ENCODE assay signal across 1 cellular context in the genomic region with DNA sequence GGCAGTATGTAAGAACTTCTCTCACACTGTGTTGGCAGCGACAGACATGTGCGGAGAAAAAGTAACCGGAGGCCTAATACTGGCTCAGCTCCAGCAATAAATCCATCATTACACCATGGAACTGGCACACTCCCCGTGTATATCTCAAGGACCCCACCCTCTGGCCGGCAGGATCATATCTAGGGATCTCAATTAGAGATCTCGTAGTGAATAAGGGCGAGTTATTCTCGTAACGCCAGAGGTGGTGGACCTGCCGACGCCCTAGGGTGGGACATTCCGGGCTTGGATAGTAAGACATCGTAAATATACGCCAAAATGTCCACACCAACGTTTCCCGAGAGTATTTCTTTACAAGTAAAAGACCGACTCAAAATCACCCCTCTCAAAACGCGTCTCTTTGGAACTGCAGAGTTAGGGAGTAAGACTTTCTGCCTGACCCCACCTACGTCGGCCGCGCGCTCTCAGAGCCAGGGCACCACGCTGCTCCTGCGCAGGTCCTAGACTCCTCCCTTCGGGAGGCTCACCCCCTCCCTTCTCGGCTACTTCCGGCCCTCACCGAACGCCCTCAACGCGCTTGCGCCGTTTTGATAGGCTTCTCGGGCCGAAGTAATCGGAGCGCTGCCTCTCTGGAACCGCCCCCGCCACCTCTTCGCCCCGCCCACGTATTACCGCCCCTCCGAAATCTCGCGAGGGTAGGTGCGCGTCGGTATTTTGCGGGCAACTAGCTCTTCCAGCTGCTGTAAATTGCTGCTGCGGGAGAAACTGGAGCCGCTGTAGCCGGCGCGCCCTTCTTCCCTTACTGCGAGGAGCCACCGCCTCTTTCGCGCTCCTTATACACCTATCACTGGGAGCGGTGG.
A peak's percentile ranks its signal among the peaks of the same experiment; 100 is the strongest.
TF ChIP-seq lines count a peak whose summit lies in the region.

A gene with protein sequence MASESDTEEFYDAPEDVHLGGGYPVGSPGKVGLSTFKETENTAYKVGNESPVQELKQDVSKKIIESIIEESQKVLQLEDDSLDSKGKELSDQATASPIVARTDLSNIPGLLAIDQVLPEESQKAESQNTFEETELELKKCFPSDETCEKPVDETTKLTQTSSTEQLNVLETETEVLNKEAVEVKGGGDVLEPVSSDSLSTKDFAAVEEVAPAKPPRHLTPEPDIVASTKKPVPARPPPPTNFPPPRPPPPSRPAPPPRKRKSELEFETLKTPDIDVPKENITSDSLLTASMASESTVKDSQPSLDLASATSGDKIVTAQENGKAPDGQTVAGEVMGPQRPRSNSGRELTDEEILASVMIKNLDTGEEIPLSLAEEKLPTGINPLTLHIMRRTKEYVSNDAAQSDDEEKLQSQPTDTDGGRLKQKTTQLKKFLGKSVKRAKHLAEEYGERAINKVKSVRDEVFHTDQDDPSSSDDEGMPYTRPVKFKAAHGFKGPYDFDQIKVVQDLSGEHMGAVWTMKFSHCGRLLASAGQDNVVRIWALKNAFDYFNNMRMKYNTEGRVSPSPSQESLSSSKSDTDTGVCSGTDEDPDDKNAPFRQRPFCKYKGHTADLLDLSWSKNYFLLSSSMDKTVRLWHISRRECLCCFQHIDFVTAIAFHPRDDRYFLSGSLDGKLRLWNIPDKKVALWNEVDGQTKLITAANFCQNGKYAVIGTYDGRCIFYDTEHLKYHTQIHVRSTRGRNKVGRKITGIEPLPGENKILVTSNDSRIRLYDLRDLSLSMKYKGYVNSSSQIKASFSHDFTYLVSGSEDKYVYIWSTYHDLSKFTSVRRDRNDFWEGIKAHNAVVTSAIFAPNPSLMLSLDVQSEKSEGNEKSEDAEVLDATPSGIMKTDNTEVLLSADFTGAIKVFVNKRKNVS (plus strand): TSS at position 706 of the 857 bp plus-strand sequence. CDS start 398 bp downstream, outside the sequence.

TF ChIP-seq in H1, 55 proteins besides CTCF, POLR2A, EP300 and RAD21 (continues in another document):
- no peak for TF ChIP-seq CEBPB (IDR thresholded peaks at IDR 0.05; ENCODE audit: low read depth, low read length)
- no peak for TF ChIP-seq KDM4A (IDR thresholded peaks at IDR 0.05; ENCODE audit: low read depth, low read length, severe bottlenecking)
- TF ChIP-seq MAFK (IDR thresholded peaks at IDR 0.05; ENCODE audit: low read depth, low read length) = no peak
- no peak for TF ChIP-seq SAP30 (IDR thresholded peaks at IDR 0.05; ENCODE audit: insufficient read depth, insufficient replicate concordance, low read length)
- TF ChIP-seq, protein P1, sequence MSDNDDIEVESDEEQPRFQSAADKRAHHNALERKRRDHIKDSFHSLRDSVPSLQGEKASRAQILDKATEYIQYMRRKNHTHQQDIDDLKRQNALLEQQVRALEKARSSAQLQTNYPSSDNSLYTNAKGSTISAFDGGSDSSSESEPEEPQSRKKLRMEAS (IDR thresholded peaks at IDR 0.05) = no peak
- no peak for TF ChIP-seq SUZ12 (IDR thresholded peaks at IDR 0.05; ENCODE audit: low read length)
- TF ChIP-seq SRF (IDR thresholded peaks at IDR 0.05; ENCODE audit: low read depth, low read length) = no peak
- TF ChIP-seq YY1 (IDR thresholded peaks at IDR 0.05; ENCODE audit: low read depth, low read length) = no peak
- no peak for TF ChIP-seq GTF2F1 (IDR thresholded peaks at IDR 0.05; ENCODE audit: borderline replicate concordance, low read depth, low read length)
- no peak for TF ChIP-seq RFX5 (IDR thresholded peaks at IDR 0.05; ENCODE audit: borderline replicate concordance, low read depth, low read length)
- TF ChIP-seq CTBP2 (IDR thresholded peaks at IDR 0.05; ENCODE audit: borderline replicate concordance, insufficient read depth, insufficient read length, low read length) = no peak
- no peak for TF ChIP-seq POU5F1 (IDR thresholded peaks at IDR 0.05; ENCODE audit: low read depth, low read length)
- TF ChIP-seq CBX8 (IDR thresholded peaks at IDR 0.05; ENCODE audit: borderline replicate concordance, low read depth, low read length) = no peak
- TF ChIP-seq, protein P2, sequence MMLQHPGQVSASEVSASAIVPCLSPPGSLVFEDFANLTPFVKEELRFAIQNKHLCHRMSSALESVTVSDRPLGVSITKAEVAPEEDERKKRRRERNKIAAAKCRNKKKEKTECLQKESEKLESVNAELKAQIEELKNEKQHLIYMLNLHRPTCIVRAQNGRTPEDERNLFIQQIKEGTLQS (IDR thresholded peaks at IDR 0.05; ENCODE audit: insufficient read depth, low read depth, low read length) = no peak
- no peak for TF ChIP-seq ZNF274 (IDR thresholded peaks at IDR 0.05; ENCODE audit: borderline replicate concordance, extremely low read depth, low read length)
- no peak for TF ChIP-seq TAF7 (optimal IDR thresholded peaks at IDR 0.05; ENCODE audit: borderline replicate concordance, low read depth, low read length)
- TF ChIP-seq CHD1 (IDR thresholded peaks at IDR 0.05; ENCODE audit: low read depth, low read length) = no peak
- TF ChIP-seq RBBP5 (IDR thresholded peaks at IDR 0.05; ENCODE audit: borderline replicate concordance, low read depth, low read length) = no peak
- TF ChIP-seq EGR1 (IDR thresholded peaks at IDR 0.05; ENCODE audit: borderline replicate concordance, low read depth, low read length) = peak; percentile 69; the same call in 1 of the 2 replicates
- TF ChIP-seq CBX5 (IDR thresholded peaks at IDR 0.05; ENCODE audit: low read depth, low read length) = no peak
- no peak for TF ChIP-seq BACH1 (IDR thresholded peaks at IDR 0.05; ENCODE audit: low read length)
- peak; percentile 55 for TF ChIP-seq NRF1 (IDR thresholded peaks at IDR 0.05; ENCODE audit: low read depth, low read length)
- TF ChIP-seq SP1 (IDR thresholded peaks at IDR 0.05; ENCODE audit: low read depth, low read length) = no peak
- TF ChIP-seq RXRA (IDR thresholded peaks at IDR 0.05; ENCODE audit: insufficient read depth, low read depth, low read length) = no peak
- no peak; the same call in 1 of the 2 replicates for TF ChIP-seq BRCA1 (IDR thresholded peaks at IDR 0.05; ENCODE audit: low read depth, low read length)
- TF ChIP-seq RNF2 (IDR thresholded peaks at IDR 0.05; ENCODE audit: borderline replicate concordance, low read depth, low read length, missing control alignments, poor library complexity, severe bottlenecking) = no peak
- no peak for TF ChIP-seq GABPA (IDR thresholded peaks at IDR 0.05; ENCODE audit: borderline replicate concordance, insufficient read depth, low read length)
- no peak for TF ChIP-seq FOSL1 (IDR thresholded peaks at IDR 0.05; ENCODE audit: insufficient read depth, low read depth, low read length)
- no peak for TF ChIP-seq ASH2L (IDR thresholded peaks at IDR 0.05; ENCODE audit: low read length)
- TF ChIP-seq, protein P3, sequence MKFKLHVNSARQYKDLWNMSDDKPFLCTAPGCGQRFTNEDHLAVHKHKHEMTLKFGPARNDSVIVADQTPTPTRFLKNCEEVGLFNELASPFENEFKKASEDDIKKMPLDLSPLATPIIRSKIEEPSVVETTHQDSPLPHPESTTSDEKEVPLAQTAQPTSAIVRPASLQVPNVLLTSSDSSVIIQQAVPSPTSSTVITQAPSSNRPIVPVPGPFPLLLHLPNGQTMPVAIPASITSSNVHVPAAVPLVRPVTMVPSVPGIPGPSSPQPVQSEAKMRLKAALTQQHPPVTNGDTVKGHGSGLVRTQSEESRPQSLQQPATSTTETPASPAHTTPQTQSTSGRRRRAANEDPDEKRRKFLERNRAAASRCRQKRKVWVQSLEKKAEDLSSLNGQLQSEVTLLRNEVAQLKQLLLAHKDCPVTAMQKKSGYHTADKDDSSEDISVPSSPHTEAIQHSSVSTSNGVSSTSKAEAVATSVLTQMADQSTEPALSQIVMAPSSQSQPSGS (IDR thresholded peaks at IDR 0.05; ENCODE audit: low read length) = no peak
- TF ChIP-seq KDM1A (IDR thresholded peaks at IDR 0.05; ENCODE audit: borderline replicate concordance, low read length) = no peak
- TF ChIP-seq, protein P4, sequence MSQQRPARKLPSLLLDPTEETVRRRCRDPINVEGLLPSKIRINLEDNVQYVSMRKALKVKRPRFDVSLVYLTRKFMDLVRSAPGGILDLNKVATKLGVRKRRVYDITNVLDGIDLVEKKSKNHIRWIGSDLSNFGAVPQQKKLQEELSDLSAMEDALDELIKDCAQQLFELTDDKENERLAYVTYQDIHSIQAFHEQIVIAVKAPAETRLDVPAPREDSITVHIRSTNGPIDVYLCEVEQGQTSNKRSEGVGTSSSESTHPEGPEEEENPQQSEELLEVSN (IDR thresholded peaks at IDR 0.05) = no peak
- no peak for TF ChIP-seq HDAC6 (IDR thresholded peaks at IDR 0.05; ENCODE audit: low read depth, low read length)
- no peak for TF ChIP-seq SP4 (IDR thresholded peaks at IDR 0.05; ENCODE audit: low read length)
- peak; percentile 44 for TF ChIP-seq POLR2AphosphoS5 (IDR thresholded peaks at IDR 0.05; ENCODE audit: low read depth, low read length)
- TF ChIP-seq EZH2 (IDR thresholded peaks at IDR 0.05; ENCODE audit: low read depth, low read length, severe bottlenecking) = no peak
- TF ChIP-seq, protein P5, sequence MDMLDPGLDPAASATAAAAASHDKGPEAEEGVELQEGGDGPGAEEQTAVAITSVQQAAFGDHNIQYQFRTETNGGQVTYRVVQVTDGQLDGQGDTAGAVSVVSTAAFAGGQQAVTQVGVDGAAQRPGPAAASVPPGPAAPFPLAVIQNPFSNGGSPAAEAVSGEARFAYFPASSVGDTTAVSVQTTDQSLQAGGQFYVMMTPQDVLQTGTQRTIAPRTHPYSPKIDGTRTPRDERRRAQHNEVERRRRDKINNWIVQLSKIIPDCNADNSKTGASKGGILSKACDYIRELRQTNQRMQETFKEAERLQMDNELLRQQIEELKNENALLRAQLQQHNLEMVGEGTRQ (IDR thresholded peaks at IDR 0.05; ENCODE audit: low read length) = no peak
- no peak for TF ChIP-seq JUND (IDR thresholded peaks at IDR 0.05; ENCODE audit: low read length)
- TF ChIP-seq SIRT6 (IDR thresholded peaks at IDR 0.05; ENCODE audit: low read length) = no peak
- TF ChIP-seq KDM5A (IDR thresholded peaks at IDR 0.05; ENCODE audit: low read length) = no peak
- no peak for TF ChIP-seq BCL11A (IDR thresholded peaks at IDR 0.05; ENCODE audit: low read depth in 2 of 2, low read length in 2 of 2)
- TF ChIP-seq TAF1 (IDR thresholded peaks at IDR 0.05; ENCODE audit: low read depth, low read length) = peak; percentile 70
- no peak for TF ChIP-seq SIX5 (IDR thresholded peaks at IDR 0.05; ENCODE audit: low read depth, low read length)
- 0 out of 4 replicates have a peak, but pooled peaks of 1 of the 2 experiments have one; percentile 46 for TF ChIP-seq SIN3A (conservative IDR thresholded peaks at IDR 0.05 in 1 of 2, IDR thresholded peaks at IDR 0.05 in 1 of 2; ENCODE audit: low read depth in 1 of 2, low read length in 2 of 2)
- TF ChIP-seq TEAD4 (IDR thresholded peaks at IDR 0.05; ENCODE audit: low read depth, low read length) = no peak
- TF ChIP-seq CREB1 (IDR thresholded peaks at IDR 0.05) = no peak
- peak; percentile 54; the same call in 1 of the 2 replicates for TF ChIP-seq TBP (IDR thresholded peaks at IDR 0.05; ENCODE audit: low read depth, low read length)
